ENCODE assay signal across 26 cellular contexts in genomic region chr2:70683455-70683854, GRCh38.
"Had no signal": no experiment of that assay in that cellular context is flagged by ENCODE, and none has a peak within 500 bp of the region (broad histone marks: within the 10 kb centered on the region; RNA-seq: fewer than 3 reads in every experiment).

No MANE protein-coding gene starts in this region.

- H3K9me3 Mint-ChIP-seq: activated B cell treated with CpG ODN at 0.5 μM for 24 hours; activated CD4-positive, alpha-beta memory T cell treated with anti-CD3 and anti-CD28 coated beads for 36 hours; activated CD4-positive, alpha-beta T cell treated with anti-CD3 and anti-CD28 coated beads, Interleukin-2, amount 10 ng/mL, durations not matched to agents 24 days and 14 days; activated naive CD4-positive, alpha-beta T cell treated with anti-CD3 and anti-CD28 coated beads, Interleukin-2, amount 10 ng/mL, durations not matched to agents 7 days and 5 days; activated naive CD8-positive, alpha-beta T cell treated with anti-CD3 and anti-CD28 coated beads, Interleukin-2, amount 10 ng/mL, durations not matched to agents 7 days and 5 days; activated T-cell treated with anti-CD3 and anti-CD28 coated beads, Interleukin-2, amount 50 U/mL, for 72 hours; activated T-helper 2 cell treated with anti-CD3 and anti-CD28 coated beads, Interferon-gamma antibody, Interleukin-2, Interleukin-4, amounts not matched to agents 10 μg/mL and 5 μg/mL and 100 μg/mL, durations not matched to agents 14 hours and 24 hours and 36 hours; T-helper 1 cell treated with Interleukin-12 subunit alpha and Interleukin-12 subunit beta and Interleukin-4 antibody, amounts not matched to agents 30 μg/mL and 1 μg/mL, for 36 hours had no signal

- DNase-seq: activated B cell treated with CpG ODN at 0.5 μM for 24 hours; activated CD4-positive, alpha-beta memory T cell treated with anti-CD3 and anti-CD28 coated beads for 36 hours; activated CD4-positive, alpha-beta T cell treated with anti-CD3 and anti-CD28 coated beads for 1 hour; activated CD4-positive, alpha-beta T cell treated with anti-CD3 and anti-CD28 coated beads, Interleukin-2, amount 10 ng/mL, durations not matched to agents 24 days and 14 days; activated CD8-positive, alpha-beta memory T cell treated with anti-CD3 and anti-CD28 coated beads for 24 hours; activated gamma-delta T cell treated with Interleukin-2 at 50 U/mL for 16 hours; activated naive CD4-positive, alpha-beta T cell treated with anti-CD3 and anti-CD28 coated beads, Interleukin-2, amount 10 ng/mL, durations not matched to agents 7 days and 5 days; activated naive CD8-positive, alpha-beta T cell treated with anti-CD3 and anti-CD28 coated beads, Interleukin-2, amount 10 ng/mL, durations not matched to agents 7 days and 5 days; activated T-cell treated with anti-CD3 and anti-CD28 coated beads, Interleukin-2, amount 50 U/mL, for 72 hours; anterior cingulate cortex; Karpas-422; MM.1S; NCI-H1105; NCI-H1436; NCI-H1694 treated with DMSO at 0.1 percent for 48 hours; NCI-H2029 treated with DMSO at 0.1 percent for 48 hours; NCI-H510A treated with DMSO at 0.1 percent for 48 hours; NCI-H69; NK-92 treated with Interleukin-12 subunit alpha and Interleukin-12 subunit beta, amount 100 ng/mL, for 24 hours; PC-3; SHP77 treated with DMSO at 0.1 percent for 48 hours; T-helper 9 cell had no signal

- H3K27ac ChIP-seq: adrenal gland had no signal

- H3K4me3 ChIP-seq: adrenal gland, K562 had no signal

- ATAC-seq: activated T-cell treated with anti-CD3 and anti-CD28 coated beads, Interleukin-2, amount 50 U/mL, for 72 hours; K562; PC-3 had no signal

- H3K36me3 ChIP-seq: adrenal gland had no signal

- H3K4me1 Mint-ChIP-seq: activated B cell treated with CpG ODN at 0.5 μM for 24 hours; activated naive CD4-positive, alpha-beta T cell treated with anti-CD3 and anti-CD28 coated beads, Interleukin-2, amount 10 ng/mL, durations not matched to agents 7 days and 5 days had no signal

- H3K9me3 ChIP-seq: adrenal gland had no signal

- H3K36me3 Mint-ChIP-seq: activated CD4-positive, alpha-beta memory T cell treated with anti-CD3 and anti-CD28 coated beads for 36 hours; activated naive CD8-positive, alpha-beta T cell treated with anti-CD3 and anti-CD28 coated beads, Interleukin-2, amount 10 ng/mL, durations not matched to agents 7 days and 5 days had no signal

- H3K27me3 Mint-ChIP-seq: activated B cell treated with CpG ODN at 0.5 μM for 24 hours; activated CD4-positive, alpha-beta T cell treated with anti-CD3 and anti-CD28 coated beads, Interleukin-2, amount 10 ng/mL, durations not matched to agents 24 days and 14 days; activated naive CD4-positive, alpha-beta T cell treated with anti-CD3 and anti-CD28 coated beads, Interleukin-2, amount 10 ng/mL, durations not matched to agents 7 days and 5 days; activated naive CD8-positive, alpha-beta T cell treated with anti-CD3 and anti-CD28 coated beads, Interleukin-2, amount 10 ng/mL, durations not matched to agents 7 days and 5 days had no signal

- H3K27me3 ChIP-seq: adrenal gland had no signal

- H3K27ac Mint-ChIP-seq: activated B cell treated with CpG ODN at 0.5 μM for 24 hours; activated CD4-positive, alpha-beta memory T cell treated with anti-CD3 and anti-CD28 coated beads for 36 hours; activated CD4-positive, alpha-beta T cell treated with anti-CD3 and anti-CD28 coated beads, Interleukin-2, amount 10 ng/mL, durations not matched to agents 24 days and 14 days; activated naive CD4-positive, alpha-beta T cell treated with anti-CD3 and anti-CD28 coated beads, Interleukin-2, amount 10 ng/mL, durations not matched to agents 7 days and 5 days; activated naive CD8-positive, alpha-beta T cell treated with anti-CD3 and anti-CD28 coated beads, Interleukin-2, amount 10 ng/mL, durations not matched to agents 7 days and 5 days; activated T-cell treated with anti-CD3 and anti-CD28 coated beads, Interleukin-2, amount 50 U/mL, for 72 hours; activated T-helper 2 cell treated with anti-CD3 and anti-CD28 coated beads, Interferon-gamma antibody, Interleukin-2, Interleukin-4, amounts not matched to agents 10 μg/mL and 5 μg/mL and 100 μg/mL, durations not matched to agents 14 hours and 24 hours and 36 hours; T-helper 1 cell treated with Interleukin-12 subunit alpha and Interleukin-12 subunit beta and Interleukin-4 antibody, amounts not matched to agents 30 μg/mL and 1 μg/mL, for 36 hours had no signal

- H3K4me3 Mint-ChIP-seq: activated B cell treated with CpG ODN at 0.5 μM for 24 hours; activated CD4-positive, alpha-beta memory T cell treated with anti-CD3 and anti-CD28 coated beads for 36 hours; activated CD4-positive, alpha-beta T cell treated with anti-CD3 and anti-CD28 coated beads, Interleukin-2, amount 10 ng/mL, durations not matched to agents 24 days and 14 days; activated naive CD4-positive, alpha-beta T cell treated with anti-CD3 and anti-CD28 coated beads, Interleukin-2, amount 10 ng/mL, durations not matched to agents 7 days and 5 days; activated naive CD8-positive, alpha-beta T cell treated with anti-CD3 and anti-CD28 coated beads, Interleukin-2, amount 10 ng/mL, durations not matched to agents 7 days and 5 days; activated T-cell treated with anti-CD3 and anti-CD28 coated beads, Interleukin-2, amount 50 U/mL, for 72 hours; T-helper 1 cell treated with Interleukin-12 subunit alpha and Interleukin-12 subunit beta and Interleukin-4 antibody, amounts not matched to agents 30 μg/mL and 1 μg/mL, for 36 hours had no signal
